ENCODE assay signal across 7 cellular contexts in genomic region chr1:248083864-248084263, GRCh38. TPM values are rescaled to one million over a fixed set of nuclear protein-coding genes. Genes with fewer than 3 reads are reported as not detected.
"Had no signal": no experiment of that assay in that cellular context is flagged by ENCODE, and none has a peak within 500 bp of the region (broad histone marks: within the 10 kb centered on the region; RNA-seq: fewer than 3 reads in every experiment).

No MANE protein-coding gene starts in this region.

RNA-seq across cellular contexts. Expression of gene OR2L13, which starts 11.1 kb away (rescaled TPM):
- total RNA-seq: GM23248, GM23338, H1, H7, H9, HFFc6 had no signal
- polyA plus RNA-seq: GM23248, GM23338, H1 had no signal

RNA-seq across cellular contexts. Expression of gene OR2L3, which starts 37.2 kb away (rescaled TPM):
- total RNA-seq: GM23248, GM23338, H1, H4, H7, H9, HFFc6 had no signal
- polyA plus RNA-seq: GM23248, GM23338, H1 had no signal

RNA-seq across cellular contexts. Expression of gene OR2L2, which starts 54.0 kb away (rescaled TPM):
- total RNA-seq: GM23248, H1, H4, H7, H9 had no signal
- polyA plus RNA-seq: GM23248, H1 had no signal
